Comparison of ENCODE assay signal across 14 cellular contexts in genomic region chr2:120679526-120679925, GRCh38. TPM values are rescaled to one million over a fixed set of nuclear protein-coding genes. Genes with fewer than 3 reads are reported as not detected.
"Had no signal": no experiment of that assay in that cellular context is flagged by ENCODE, and none has a peak within 500 bp of the region (broad histone marks: within the 10 kb centered on the region; RNA-seq: fewer than 3 reads in every experiment).

No MANE protein-coding gene starts in this region.

- H3K4me1 Mint-ChIP-seq: stimulated activated naive CD8-positive, alpha-beta T cell treated with anti-CD3 and anti-CD28 coated beads, Interleukin-15, amount 100 ng/mL, for 72 hours had no signal

- H3K4me3 ChIP-seq: cardiac muscle cell, esophagus muscularis mucosa, heart right ventricle, left lung, prostate gland, right atrium auricular region, skin epidermis, suprapubic skin, transverse colon, vagina had no signal

- H3K9me3 Mint-ChIP-seq: dendritic cell treated with granulocyte-macrophage colony-stimulating factor and Interleukin-4, amounts not matched to agents 40 ng/mL and 50 ng/mL, for 4 days; stimulated activated naive CD8-positive, alpha-beta T cell treated with anti-CD3 and anti-CD28 coated beads, Interleukin-15, amount 100 ng/mL, for 72 hours had no signal

- H3K36me3 ChIP-seq: cardiac muscle cell, esophagus muscularis mucosa, heart right ventricle, left lung, prostate gland, right atrium auricular region, suprapubic skin, transverse colon, vagina had no signal

- H3K27ac ChIP-seq: cardiac muscle cell, esophagus muscularis mucosa, heart right ventricle, left lung, prostate gland, right atrium auricular region, suprapubic skin, transverse colon, vagina had no signal

- H3K9me3 ChIP-seq: esophagus muscularis mucosa, left lung, prostate gland, right atrium auricular region, suprapubic skin, transverse colon, vagina had no signal

- H3K27me3 ChIP-seq: right atrium auricular region, vagina had no signal

- H3K4me1 ChIP-seq: left lung had no signal

- H3K27ac Mint-ChIP-seq: activated naive CD8-positive, alpha-beta T cell; dendritic cell treated with granulocyte-macrophage colony-stimulating factor and Interleukin-4, amounts not matched to agents 40 ng/mL and 50 ng/mL, for 4 days; stimulated activated naive CD8-positive, alpha-beta T cell treated with anti-CD3 and anti-CD28 coated beads, Interleukin-15, amount 100 ng/mL, for 72 hours had no signal

- H3K36me3 Mint-ChIP-seq: activated naive CD8-positive, alpha-beta T cell had no signal

- H3K4me3 Mint-ChIP-seq: activated naive CD8-positive, alpha-beta T cell; dendritic cell treated with granulocyte-macrophage colony-stimulating factor and Interleukin-4, amounts not matched to agents 40 ng/mL and 50 ng/mL, for 4 days; stimulated activated naive CD8-positive, alpha-beta T cell treated with anti-CD3 and anti-CD28 coated beads, Interleukin-15, amount 100 ng/mL, for 72 hours had no signal

RNA-seq across cellular contexts. Expression of gene GLI2, which starts 56.1 kb away (rescaled TPM):
- total RNA-seq: lung microvascular endothelial cell had no signal
